8 cellular contexts compared by ENCODE assay signal in genomic region chr1:248905662-248905948, GRCh38. TPM values are rescaled to one million over a fixed set of nuclear protein-coding genes. Genes with fewer than 3 reads are reported as not detected.
DNase-seq lines count a peak whose midpoint lies in the region; ATAC-seq and TF ChIP-seq lines count a peak whose summit lies in the region.

No MANE protein-coding gene starts in this region.

- H2AFZ ChIP-seq in Karpas-422 (ENCODE audit: low read length), result peak overlapping the region; percentile 72

- DNase-seq in BJ (ENCODE audit: low read depth), result no peak
- no peak for DNase-seq in Karpas-422
- no peak for DNase-seq in colonic mucosa
- no peak for DNase-seq in EL
- no peak for DNase-seq in NCI-H510A treated with DMSO at 0.1 percent for 48 hours (lab: John Stamatoyannopoulos, UW)
- no peak for DNase-seq in NCI-H82 (lab: John Stamatoyannopoulos, UW)

- H3K4me2 ChIP-seq in Karpas-422 (ENCODE audit: low read depth, low read length, poor library complexity, severe bottlenecking), result peak overlapping the region; percentile 80

- peaks cover 32% of the 10 kb centered on the region for H3K4me1 Mint-ChIP-seq in nephron

- peaks cover 20% of the 10 kb centered on the region for H3K36me3 Mint-ChIP-seq in nephron (ENCODE audit: low read depth)

- POLR2A ChIA-PET in BJ (lab: Charles Lee), result no interaction called here

- ATAC-seq in HG02852 (IDR thresholded peaks at IDR 0.05; ENCODE audit: unreplicated experiment), result no peak

- H3K9ac ChIP-seq in Karpas-422 (ENCODE audit: low read length) (peak overlapping the region; percentile 73), colonic mucosa (ENCODE audit: low read depth in 2 of 2, low read length in 2 of 2) (peak overlapping the region; percentile 68 to 69)

- H3K27ac ChIP-seq in Karpas-422 (ENCODE audit: low read length) (peak overlapping the region; percentile 59), colonic mucosa (peak overlapping the region; percentile 92)

- no peaks in the 10 kb centered on the region for H3K27me3 Mint-ChIP-seq in nephron (ENCODE audit: low read depth)

- H3K79me2 ChIP-seq in Karpas-422 (ENCODE audit: low read length), result peaks cover 39% of the 10 kb centered on the region

- no peaks in the 10 kb centered on the region for H3K9me3 Mint-ChIP-seq in nephron

- H3K27ac Mint-ChIP-seq in nephron, result peak overlapping the region; percentile 95 to 100 (median 97)

- H3K4me1 ChIP-seq in Karpas-422 (ENCODE audit: low read length) (peaks cover 41% of the 10 kb centered on the region), colonic mucosa (no peaks in the 10 kb centered on the region)

- H3K27me3 ChIP-seq in BJ (ENCODE audit: control insufficient read depth, insufficient read depth, low read length) (no peaks in the 10 kb centered on the region), Karpas-422 (ENCODE audit: low read length) (no peaks in the 10 kb centered on the region), colonic mucosa (no peaks in the 10 kb centered on the region)

- peak overlapping the region; percentile 86 to 99 (median 87) for H3K4me3 Mint-ChIP-seq in nephron

- CTCF ChIA-PET in BJ (lab: Yijun Ruan, JAX), result no interaction called here

- H3K36me3 ChIP-seq in BJ (ENCODE audit: control insufficient read depth, insufficient read depth, low read length) (no peaks in the 10 kb centered on the region), Karpas-422 (ENCODE audit: insufficient read depth, low read length) (no peaks in the 10 kb centered on the region), colonic mucosa (no peaks in the 10 kb centered on the region)

- H3K9me3 ChIP-seq in Karpas-422 (ENCODE audit: low read length) (no peaks in the 10 kb centered on the region), colonic mucosa (no peaks in the 10 kb centered on the region)

- H4K20me1 ChIP-seq in Karpas-422 (ENCODE audit: insufficient read depth, low read depth, low read length), result no peaks in the 10 kb centered on the region

- no peaks in the 10 kb centered on the region for H3K9me2 ChIP-seq in Karpas-422 (replicated peaks; ENCODE audit: insufficient read depth, low read length)

- H3K4me3 ChIP-seq in BJ (ENCODE audit: low read depth, low read length), result peak overlapping the region; percentile 60
- H3K4me3 ChIP-seq in Karpas-422 (ENCODE audit: low read length), result peak overlapping the region; percentile 65
- peak overlapping the region; percentile 59 for H3K4me3 ChIP-seq in colonic mucosa

- TF ChIP-seq CTCF in BJ (IDR thresholded peaks at IDR 0.05; ENCODE audit: insufficient read depth, low read depth, low read length) (no peak), colonic mucosa (IDR thresholded peaks at IDR 0.05) (no peak), nephron (IDR thresholded peaks at IDR 0.05; ENCODE audit: unreplicated experiment in 3 of 3) (no peak)

- intact Hi-C loops in colonic mucosa (cut with DNase I), result no loop called here

RNA-seq across cellular contexts. Expression of gene PGBD2, which starts 0.4 kb away (rescaled TPM):
- 3.8 and 4.2 TPM in 2 replicates for polyA plus RNA-seq in BJ (2011; rRNA removed)
- polyA minus RNA-seq in BJ (2011; rRNA and poly(A)+ RNA removed), result 3.1 and 3.9 TPM in 2 replicates
- 6.1 and 6.9 TPM in 2 replicates for total RNA-seq in Karpas-422 (2014; rRNA removed; shearing (Covaris generic); ENCODE audit: low replicate concordance)
- total RNA-seq in colonic mucosa, result 1 to 10 TPM; 7.2 to 8.4 TPM

RNA-seq across cellular contexts. Expression of gene ZNF692, which starts 46.7 kb away (rescaled TPM):
- polyA plus RNA-seq in BJ (2011; rRNA removed), result 13.1 and 19.5 TPM in 2 replicates
- polyA minus RNA-seq in BJ (2011; rRNA and poly(A)+ RNA removed), result 3.6 and 5.7 TPM in 2 replicates
- total RNA-seq in Karpas-422 (2014; rRNA removed; shearing (Covaris generic); ENCODE audit: low replicate concordance), result 27.2 and 62.6 TPM in 2 replicates
- 10 to 100 TPM; 20.9 to 46.9 TPM for total RNA-seq in colonic mucosa
